ENCODE assay signal across 1 cellular context in the genomic region with DNA sequence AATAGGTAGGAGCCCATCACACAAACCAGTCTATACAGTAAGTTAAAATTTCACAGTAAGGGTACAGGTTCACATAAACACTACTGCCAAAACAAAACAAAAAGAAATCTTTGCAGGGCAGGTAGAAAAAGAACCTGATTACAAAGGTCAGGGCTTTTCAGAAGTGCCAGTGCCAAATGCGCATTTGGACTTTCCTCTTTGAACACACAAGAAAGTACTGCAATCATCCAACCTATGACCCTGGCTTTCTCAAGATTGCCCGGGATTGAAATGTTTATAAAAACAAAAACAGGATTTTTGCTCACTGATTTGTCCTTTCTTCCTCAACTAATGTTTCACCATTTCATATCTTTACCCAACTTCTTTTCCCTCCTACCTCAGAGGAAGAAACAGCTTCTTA.
TF ChIP-seq lines count a peak whose summit lies in the region.

No MANE protein-coding gene starts in this region.

TF ChIP-seq in SK-N-SH treated with all-trans-retinoic acid at 6 μM for 48 hours, 23 proteins besides CTCF, POLR2A, EP300 and RAD21 (continued from another document):
- TF ChIP-seq, protein P1, sequence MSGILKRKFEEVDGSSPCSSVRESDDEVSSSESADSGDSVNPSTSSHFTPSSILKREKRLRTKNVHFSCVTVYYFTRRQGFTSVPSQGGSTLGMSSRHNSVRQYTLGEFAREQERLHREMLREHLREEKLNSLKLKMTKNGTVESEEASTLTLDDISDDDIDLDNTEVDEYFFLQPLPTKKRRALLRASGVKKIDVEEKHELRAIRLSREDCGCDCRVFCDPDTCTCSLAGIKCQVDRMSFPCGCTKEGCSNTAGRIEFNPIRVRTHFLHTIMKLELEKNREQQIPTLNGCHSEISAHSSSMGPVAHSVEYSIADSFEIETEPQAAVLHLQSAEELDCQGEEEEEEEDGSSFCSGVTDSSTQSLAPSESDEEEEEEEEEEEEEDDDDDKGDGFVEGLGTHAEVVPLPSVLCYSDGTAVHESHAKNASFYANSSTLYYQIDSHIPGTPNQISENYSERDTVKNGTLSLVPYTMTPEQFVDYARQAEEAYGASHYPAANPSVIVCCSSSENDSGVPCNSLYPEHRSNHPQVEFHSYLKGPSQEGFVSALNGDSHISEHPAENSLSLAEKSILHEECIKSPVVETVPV (CRISPR knock-in tag; IDR thresholded peaks at IDR 0.05): no peak
- TF ChIP-seq ZNF8 (CRISPR knock-in tag; IDR thresholded peaks at IDR 0.05) (no peak), ZFP30 (CRISPR knock-in tag; IDR thresholded peaks at IDR 0.05) (no peak), RARB (CRISPR knock-in tag; IDR thresholded peaks at IDR 0.05) (no peak), ESRRG (CRISPR knock-in tag; IDR thresholded peaks at IDR 0.05) (no peak), ZNF565 (CRISPR knock-in tag; conservative IDR thresholded peaks at IDR 0.05; ENCODE audit: low read depth) (no peak), SNAI2 (CRISPR knock-in tag; IDR thresholded peaks at IDR 0.05) (no peak), CSDC2 (CRISPR knock-in tag; IDR thresholded peaks at IDR 0.05) (no peak), PPARA (CRISPR knock-in tag; IDR thresholded peaks at IDR 0.05; ENCODE audit: borderline replicate concordance) (no peak), ZFP3 (CRISPR knock-in tag; IDR thresholded peaks at IDR 0.05) (no peak), TCF4 (CRISPR knock-in tag; IDR thresholded peaks at IDR 0.05; ENCODE audit: borderline replicate concordance) (no peak), GLIS3 (CRISPR knock-in tag; IDR thresholded peaks at IDR 0.05) (no peak), ZNF70 (CRISPR knock-in tag; IDR thresholded peaks at IDR 0.05) (no peak), ISL1 (CRISPR knock-in tag; IDR thresholded peaks at IDR 0.05) (no peak), ZC3H10 (CRISPR knock-in tag; IDR thresholded peaks at IDR 0.05) (no peak)
- TF ChIP-seq, protein P2, sequence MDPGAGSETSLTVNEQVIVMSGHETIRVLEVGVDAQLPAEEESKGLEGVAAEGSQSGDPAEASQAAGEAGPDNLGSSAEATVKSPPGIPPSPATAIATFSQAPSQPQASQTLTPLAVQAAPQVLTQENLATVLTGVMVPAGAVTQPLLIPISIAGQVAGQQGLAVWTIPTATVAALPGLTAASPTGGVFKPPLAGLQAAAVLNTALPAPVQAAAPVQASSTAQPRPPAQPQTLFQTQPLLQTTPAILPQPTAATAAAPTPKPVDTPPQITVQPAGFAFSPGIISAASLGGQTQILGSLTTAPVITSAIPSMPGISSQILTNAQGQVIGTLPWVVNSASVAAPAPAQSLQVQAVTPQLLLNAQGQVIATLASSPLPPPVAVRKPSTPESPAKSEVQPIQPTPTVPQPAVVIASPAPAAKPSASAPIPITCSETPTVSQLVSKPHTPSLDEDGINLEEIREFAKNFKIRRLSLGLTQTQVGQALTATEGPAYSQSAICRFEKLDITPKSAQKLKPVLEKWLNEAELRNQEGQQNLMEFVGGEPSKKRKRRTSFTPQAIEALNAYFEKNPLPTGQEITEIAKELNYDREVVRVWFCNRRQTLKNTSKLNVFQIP (CRISPR knock-in tag; IDR thresholded peaks at IDR 0.05; ENCODE audit: borderline replicate concordance, low read depth): no peak
- TF ChIP-seq, protein P3, sequence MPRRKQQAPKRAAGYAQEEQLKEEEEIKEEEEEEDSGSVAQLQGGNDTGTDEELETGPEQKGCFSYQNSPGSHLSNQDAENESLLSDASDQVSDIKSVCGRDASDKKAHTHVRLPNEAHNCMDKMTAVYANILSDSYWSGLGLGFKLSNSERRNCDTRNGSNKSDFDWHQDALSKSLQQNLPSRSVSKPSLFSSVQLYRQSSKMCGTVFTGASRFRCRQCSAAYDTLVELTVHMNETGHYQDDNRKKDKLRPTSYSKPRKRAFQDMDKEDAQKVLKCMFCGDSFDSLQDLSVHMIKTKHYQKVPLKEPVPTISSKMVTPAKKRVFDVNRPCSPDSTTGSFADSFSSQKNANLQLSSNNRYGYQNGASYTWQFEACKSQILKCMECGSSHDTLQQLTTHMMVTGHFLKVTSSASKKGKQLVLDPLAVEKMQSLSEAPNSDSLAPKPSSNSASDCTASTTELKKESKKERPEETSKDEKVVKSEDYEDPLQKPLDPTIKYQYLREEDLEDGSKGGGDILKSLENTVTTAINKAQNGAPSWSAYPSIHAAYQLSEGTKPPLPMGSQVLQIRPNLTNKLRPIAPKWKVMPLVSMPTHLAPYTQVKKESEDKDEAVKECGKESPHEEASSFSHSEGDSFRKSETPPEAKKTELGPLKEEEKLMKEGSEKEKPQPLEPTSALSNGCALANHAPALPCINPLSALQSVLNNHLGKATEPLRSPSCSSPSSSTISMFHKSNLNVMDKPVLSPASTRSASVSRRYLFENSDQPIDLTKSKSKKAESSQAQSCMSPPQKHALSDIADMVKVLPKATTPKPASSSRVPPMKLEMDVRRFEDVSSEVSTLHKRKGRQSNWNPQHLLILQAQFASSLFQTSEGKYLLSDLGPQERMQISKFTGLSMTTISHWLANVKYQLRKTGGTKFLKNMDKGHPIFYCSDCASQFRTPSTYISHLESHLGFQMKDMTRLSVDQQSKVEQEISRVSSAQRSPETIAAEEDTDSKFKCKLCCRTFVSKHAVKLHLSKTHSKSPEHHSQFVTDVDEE (CRISPR knock-in tag; IDR thresholded peaks at IDR 0.05): no peak
- TF ChIP-seq, protein P4, sequence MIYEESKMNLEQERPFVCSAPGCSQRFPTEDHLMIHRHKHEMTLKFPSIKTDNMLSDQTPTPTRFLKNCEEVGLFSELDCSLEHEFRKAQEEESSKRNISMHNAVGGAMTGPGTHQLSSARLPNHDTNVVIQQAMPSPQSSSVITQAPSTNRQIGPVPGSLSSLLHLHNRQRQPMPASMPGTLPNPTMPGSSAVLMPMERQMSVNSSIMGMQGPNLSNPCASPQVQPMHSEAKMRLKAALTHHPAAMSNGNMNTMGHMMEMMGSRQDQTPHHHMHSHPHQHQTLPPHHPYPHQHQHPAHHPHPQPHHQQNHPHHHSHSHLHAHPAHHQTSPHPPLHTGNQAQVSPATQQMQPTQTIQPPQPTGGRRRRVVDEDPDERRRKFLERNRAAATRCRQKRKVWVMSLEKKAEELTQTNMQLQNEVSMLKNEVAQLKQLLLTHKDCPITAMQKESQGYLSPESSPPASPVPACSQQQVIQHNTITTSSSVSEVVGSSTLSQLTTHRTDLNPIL (CRISPR knock-in tag; IDR thresholded peaks at IDR 0.05; ENCODE audit: low read depth): no peak
